Comparison of ENCODE assay signal across 13 cellular contexts in genomic region chr10:24652381-24652957, GRCh38.
A peak's percentile ranks its signal among the peaks of the same experiment; 100 is the strongest.
DNase-seq lines count a peak whose midpoint lies in the region; ATAC-seq, FAIRE-seq and TF ChIP-seq lines count a peak whose summit lies in the region.
"Had no signal": no experiment of that assay in that cellular context is flagged by ENCODE, and none has a peak within 500 bp of the region (broad histone marks: within the 10 kb centered on the region; RNA-seq: fewer than 3 reads in every experiment).

No MANE protein-coding gene starts in this region.

- no peak for TF ChIP-seq CTCF in uterus (IDR thresholded peaks at IDR 0.05)

- H3K9me3 Mint-ChIP-seq in activated CD8-positive, alpha-beta memory T cell treated with anti-CD3 and anti-CD28 coated beads, Interleukin-2, amount 10 ng/mL, durations not matched to agents 7 days and 5 days (ENCODE audit: low read depth), result no peaks in the 10 kb centered on the region
- H3K9me3 Mint-ChIP-seq in activated naive CD4-positive, alpha-beta T cell treated with anti-CD3 and anti-CD28 coated beads, Interleukin-2, amount 10 ng/mL, durations not matched to agents 7 days and 5 days, result peaks cover 6% of the 10 kb centered on the region
- H3K9me3 Mint-ChIP-seq: stimulated activated naive CD8-positive, alpha-beta T cell treated with anti-CD3 and anti-CD28 coated beads, Interleukin-15, Interleukin-2, amounts not matched to agents 100 ng/mL and 50 ng/mL, for 24 hours had no signal

- H3K27me3 ChIP-seq in uterus, result no peaks in the 10 kb centered on the region
- H3K27me3 ChIP-seq: colonic mucosa had no signal

- no peak overlapping the region for H3K4me3 Mint-ChIP-seq in activated CD8-positive, alpha-beta memory T cell treated with anti-CD3 and anti-CD28 coated beads, Interleukin-2, amount 10 ng/mL, durations not matched to agents 7 days and 5 days
- H3K4me3 Mint-ChIP-seq in activated naive CD4-positive, alpha-beta T cell treated with anti-CD3 and anti-CD28 coated beads, Interleukin-2, amount 10 ng/mL, durations not matched to agents 7 days and 5 days, result no peak overlapping the region
- H3K4me3 Mint-ChIP-seq: stimulated activated naive CD8-positive, alpha-beta T cell treated with anti-CD3 and anti-CD28 coated beads, Interleukin-15, Interleukin-2, amounts not matched to agents 100 ng/mL and 50 ng/mL, for 24 hours had no signal

- H3K36me3 Mint-ChIP-seq in activated CD8-positive, alpha-beta memory T cell treated with anti-CD3 and anti-CD28 coated beads, Interleukin-2, amount 10 ng/mL, durations not matched to agents 7 days and 5 days, result peaks cover 3% of the 10 kb centered on the region
- H3K36me3 Mint-ChIP-seq in activated naive CD4-positive, alpha-beta T cell treated with anti-CD3 and anti-CD28 coated beads, Interleukin-2, amount 10 ng/mL, durations not matched to agents 7 days and 5 days, result peaks cover 2% of the 10 kb centered on the region

- no peaks in the 10 kb centered on the region for H3K27me3 Mint-ChIP-seq in activated CD8-positive, alpha-beta memory T cell treated with anti-CD3 and anti-CD28 coated beads, Interleukin-2, amount 10 ng/mL, durations not matched to agents 7 days and 5 days
- no peaks in the 10 kb centered on the region for H3K27me3 Mint-ChIP-seq in activated naive CD4-positive, alpha-beta T cell treated with anti-CD3 and anti-CD28 coated beads, Interleukin-2, amount 10 ng/mL, durations not matched to agents 7 days and 5 days
- H3K27me3 Mint-ChIP-seq: stimulated activated naive CD8-positive, alpha-beta T cell treated with anti-CD3 and anti-CD28 coated beads, Interleukin-15, Interleukin-2, amounts not matched to agents 100 ng/mL and 50 ng/mL, for 24 hours had no signal

- CTCF ChIA-PET in activated CD8-positive, alpha-beta memory T cell treated with anti-CD3 and anti-CD28 coated beads, Interleukin-2, amount 10 ng/mL, durations not matched to agents 7 days and 5 days (lab: Charles Lee), result no interaction called here
- CTCF ChIA-PET in activated naive CD4-positive, alpha-beta T cell treated with anti-CD3 and anti-CD28 coated beads, Interleukin-2, amount 10 ng/mL, durations not matched to agents 7 days and 5 days (lab: Charles Lee), result no interaction called here

- H3K27ac Mint-ChIP-seq in activated CD8-positive, alpha-beta memory T cell treated with anti-CD3 and anti-CD28 coated beads, Interleukin-2, amount 10 ng/mL, durations not matched to agents 7 days and 5 days, result no peak overlapping the region
- H3K27ac Mint-ChIP-seq in activated naive CD4-positive, alpha-beta T cell treated with anti-CD3 and anti-CD28 coated beads, Interleukin-2, amount 10 ng/mL, durations not matched to agents 7 days and 5 days, result no peak overlapping the region
- H3K27ac Mint-ChIP-seq: stimulated activated naive CD8-positive, alpha-beta T cell treated with anti-CD3 and anti-CD28 coated beads, Interleukin-15, Interleukin-2, amounts not matched to agents 100 ng/mL and 50 ng/mL, for 24 hours had no signal

- H3K4me1 Mint-ChIP-seq in activated CD8-positive, alpha-beta memory T cell treated with anti-CD3 and anti-CD28 coated beads, Interleukin-2, amount 10 ng/mL, durations not matched to agents 7 days and 5 days, result peaks cover 4% of the 10 kb centered on the region
- no peaks in the 10 kb centered on the region for H3K4me1 Mint-ChIP-seq in activated naive CD4-positive, alpha-beta T cell treated with anti-CD3 and anti-CD28 coated beads, Interleukin-2, amount 10 ng/mL, durations not matched to agents 7 days and 5 days

- no peak overlapping the region for H3K27ac ChIP-seq in uterus
- H3K27ac ChIP-seq: colonic mucosa, VCaP had no signal

- peak; percentile 85 for FAIRE-seq in GM18507 (lab: Jason Lieb, UNC)
- FAIRE-seq: HTR-8/SVneo had no signal

- H3K4me3 ChIP-seq in uterus, result no peak overlapping the region
- H3K4me3 ChIP-seq: colonic mucosa had no signal

- DNase-seq in GM18507 (ENCODE audit: extremely low spot score, insufficient read length, low read depth), result peak; percentile 30
- DNase-seq in activated CD8-positive, alpha-beta memory T cell treated with anti-CD3 and anti-CD28 coated beads, Interleukin-2, amount 10 ng/mL, durations not matched to agents 7 days and 5 days, result no peak
- DNase-seq in activated naive CD4-positive, alpha-beta T cell treated with anti-CD3 and anti-CD28 coated beads, Interleukin-2, amount 10 ng/mL, durations not matched to agents 7 days and 5 days, result no peak
- no peak for DNase-seq in globus pallidus (ENCODE audit: low spot score)
- DNase-seq in uterus, result no peak
- DNase-seq: activated gamma-delta T cell, colonic mucosa had no signal

- intact Hi-C loops in uterus (cut with DNase I; ENCODE audit: low total_unique reads), result no loop called here

- no peaks in the 10 kb centered on the region for H3K9me3 ChIP-seq in uterus
- H3K9me3 ChIP-seq: colonic mucosa had no signal

- ATAC-seq in GM19452 (IDR thresholded peaks at IDR 0.05; ENCODE audit: unreplicated experiment) (peak; percentile 88), HG02870 (IDR thresholded peaks at IDR 0.05; ENCODE audit: unreplicated experiment) (peak; percentile 85), HG03558 (IDR thresholded peaks at IDR 0.05; ENCODE audit: extremely low read depth, unreplicated experiment) (peak; percentile 89)
- no peak for ATAC-seq in activated CD8-positive, alpha-beta memory T cell treated with anti-CD3 and anti-CD28 coated beads, Interleukin-2, amount 10 ng/mL, durations not matched to agents 7 days and 5 days

- TF ChIP-seq POLR2A in uterus (IDR thresholded peaks at IDR 0.05), result no peak

- no peaks in the 10 kb centered on the region for H3K36me3 ChIP-seq in uterus
- H3K36me3 ChIP-seq: colonic mucosa had no signal

- no peaks in the 10 kb centered on the region for H3K4me1 ChIP-seq in uterus
- H3K4me1 ChIP-seq: colonic mucosa had no signal
